8 cellular contexts compared by ENCODE assay signal in the genomic region with DNA sequence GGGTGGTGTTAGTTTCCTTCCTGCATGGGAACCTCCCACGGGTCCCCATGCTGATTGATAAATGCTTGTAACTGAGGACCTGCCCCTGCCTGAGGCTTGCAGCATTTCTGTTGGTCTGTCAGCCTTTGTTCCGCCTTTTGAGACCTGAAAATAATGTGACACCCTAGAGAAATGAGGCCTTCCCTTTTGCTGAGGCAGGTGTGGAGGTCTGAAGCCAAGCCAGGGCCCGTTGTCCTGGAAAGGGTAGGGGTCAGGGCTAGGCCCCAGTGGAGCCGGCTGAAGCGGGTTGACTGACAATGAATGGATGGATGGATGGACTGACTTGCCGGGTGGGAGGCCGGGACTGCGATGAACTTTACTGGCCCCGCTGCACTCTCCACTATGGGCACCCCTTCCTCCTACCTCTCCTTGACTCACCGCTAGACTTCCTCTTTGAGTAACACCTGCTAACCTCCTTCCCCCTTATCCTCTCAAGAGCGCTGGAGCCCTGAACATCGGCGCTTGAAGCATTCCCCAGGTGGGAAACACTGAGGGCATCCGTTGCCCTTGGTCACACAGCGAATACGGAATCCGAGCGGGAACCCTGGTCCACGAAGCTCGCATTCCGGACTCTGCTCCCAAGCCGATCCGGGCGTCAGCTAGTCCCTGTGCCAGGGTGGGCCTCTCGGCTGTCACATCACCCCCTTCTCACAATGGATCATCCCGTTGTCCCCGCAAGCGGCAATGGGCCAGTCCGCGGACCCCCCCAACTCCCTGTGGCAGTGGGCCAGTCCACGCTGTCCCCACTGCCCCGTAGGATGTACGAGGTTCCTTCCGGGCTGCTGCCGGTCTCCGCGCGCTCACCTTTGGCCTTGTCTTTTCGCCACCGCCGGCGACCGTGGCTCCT. TPM values are rescaled to one million over a fixed set of nuclear protein-coding genes. Genes with fewer than 3 reads are reported as not detected.
A peak's percentile ranks its signal among the peaks of the same experiment; 100 is the strongest.
DNase-seq lines count a peak whose midpoint lies in the region; FAIRE-seq and TF ChIP-seq lines count a peak whose summit lies in the region.

No MANE protein-coding gene starts in this region.

- TF ChIP-seq EP300 in esophagus muscularis mucosa (IDR thresholded peaks at IDR 0.05): no peak

- no peaks in the 10 kb centered on the region for H3K27me3 ChIP-seq in esophagus muscularis mucosa

- no peaks in the 10 kb centered on the region for H3K9me3 Mint-ChIP-seq in nephron

- no peak for DNase-seq in GM12892 (ENCODE audit: insufficient read length)
- no peak for DNase-seq in HFF-Myc (ENCODE audit: extremely low read depth, low read depth)
- peak; percentile 27 to 35 for DNase-seq in NCI-H187 (lab: John Stamatoyannopoulos, UW)
- DNase-seq in activated T-cell treated with anti-CD3 and anti-CD28 coated beads for 24 hours (ENCODE audit: low read depth): peak; percentile 30
- DNase-seq in esophagus muscularis mucosa (ENCODE audit: extremely low spot score): no peak
- no peak for DNase-seq in ecto neural progenitor cell (ENCODE audit: low spot score)

- TF ChIP-seq CTCF in HFF-Myc (IDR thresholded peaks at IDR 0.05; ENCODE audit: low read depth, low read length, missing control alignments): no peak
- no peak for TF ChIP-seq CTCF in esophagus muscularis mucosa (IDR thresholded peaks at IDR 0.05)
- TF ChIP-seq CTCF in nephron (IDR thresholded peaks at IDR 0.05; ENCODE audit: unreplicated experiment in 3 of 3): no peak

- FAIRE-seq in GM12892 (lab: Jason Lieb, UNC): peak; percentile 91

- TF ChIP-seq POLR2A in GM12892 (IDR thresholded peaks at IDR 0.05; ENCODE audit: low read depth, low read length) (0 out of 2 replicates have a peak, but pooled peaks have one; percentile 47), esophagus muscularis mucosa (IDR thresholded peaks at IDR 0.05; ENCODE audit: low read depth) (no peak)

- H3K9me3 ChIP-seq in esophagus muscularis mucosa: no peaks in the 10 kb centered on the region

- H3K27ac ChIP-seq in esophagus muscularis mucosa (replicated peaks in 1 of 4) (peak overlapping the region; percentile 63 to 81 (median 70)), temporal lobe (ENCODE audit: low read depth, low read length) (peak overlapping the region; percentile 79)

- H3K27ac Mint-ChIP-seq in nephron: peak overlapping the region; percentile 54 to 84 (median 76)

- 30% methylated on average over 12 of the region's 43 CpGs for WGBS in esophagus muscularis mucosa

- peak overlapping the region; percentile 90 to 96 (median 92) for H3K4me3 Mint-ChIP-seq in nephron

- no peaks in the 10 kb centered on the region for H3K36me3 Mint-ChIP-seq in nephron (ENCODE audit: low read depth)

- no peaks in the 10 kb centered on the region for H3K27me3 Mint-ChIP-seq in nephron (ENCODE audit: low read depth)

- H3K36me3 ChIP-seq in esophagus muscularis mucosa: peaks cover 0 to 4% (median 0%) of the 10 kb centered on the region in 4 donors

- H3K4me1 Mint-ChIP-seq in nephron: peaks cover 37% of the 10 kb centered on the region

- H3K4me3 ChIP-seq in HFF-Myc (replicated peaks; ENCODE audit: low read depth, low read length) (peak overlapping the region; percentile 68), esophagus muscularis mucosa (peak overlapping the region; percentile 62 to 83 (median 68))

- intact Hi-C loops in esophagus muscularis mucosa (cut with DNase I): no loop called here

- peaks cover 36 to 45% (median 43%) of the 10 kb centered on the region in 4 donors for H3K4me1 ChIP-seq in esophagus muscularis mucosa

RNA-seq across cellular contexts. Expression of a gene that starts 4.4 kb away (rescaled TPM):
- 2.6 TPM for polyA plus RNA-seq in GM12892 (2012; ENCODE audit: missing spikeins)
- total RNA-seq in esophagus muscularis mucosa (10 to 100 TPM in 1 of 4 donors, 1 to 10 TPM in 3; 3.6 to 10.6 (median 5.9) TPM), temporal lobe (6.9 TPM)

RNA-seq across cellular contexts. Expression of a gene that starts 19.9 kb away (rescaled TPM):
- 0.47 TPM for polyA plus RNA-seq in GM12892 (2012; ENCODE audit: missing spikeins)
- total RNA-seq in esophagus muscularis mucosa (1 to 10 TPM in 1 of 4 donors, not detected in 3; 1.2 TPM), temporal lobe (not detected)

RNA-seq across cellular contexts. Expression of a gene that starts 32.7 kb away (rescaled TPM):
- polyA plus RNA-seq in GM12892 (2012; ENCODE audit: missing spikeins): not detected
- total RNA-seq in esophagus muscularis mucosa (1 to 10 TPM in 1 of 4 donors, under 1 TPM in 1, not detected in 2; 0.92 to 2.5 TPM), temporal lobe (not detected)

Comparison
In these comparisons a context has a peak if more than half of its experiments do, and no peak if none do; other contexts are left out.
1. DNase-seq: peak in NCI-H187 (2 of 2) and activated T-cell treated with anti-CD3 and anti-CD28 coated beads for 24 hours (single experiment); none in GM12892 (single experiment), HFF-Myc (single experiment), esophagus muscularis mucosa (single experiment) and ecto neural progenitor cell (single experiment).